In the genomic region with DNA sequence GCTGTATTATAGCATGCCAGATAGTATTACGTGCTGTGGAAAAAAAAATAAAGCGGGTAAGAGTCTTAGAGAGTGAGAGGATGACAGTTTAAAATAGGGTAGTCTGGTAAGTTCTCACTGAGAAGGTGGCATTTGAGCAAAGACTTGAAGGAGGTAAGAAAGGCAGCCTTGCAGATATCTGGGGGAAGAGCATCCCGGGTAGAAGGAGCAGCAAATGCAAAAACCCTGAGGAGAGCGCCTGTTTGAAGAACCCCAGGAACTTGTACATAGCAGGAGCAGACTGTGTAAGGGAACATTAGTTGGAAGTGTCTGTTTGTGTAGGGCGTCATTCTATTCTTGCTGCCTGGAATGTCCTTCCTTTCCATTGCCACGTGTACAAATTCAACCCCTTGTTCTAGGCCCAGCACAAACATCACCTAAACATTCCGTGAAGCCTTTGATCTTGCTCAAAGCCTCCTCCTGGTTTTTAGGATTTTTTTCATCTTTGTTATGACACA, we compare ENCODE assay signal across 17 cellular contexts. TPM values are rescaled to one million over a fixed set of nuclear protein-coding genes. Genes with fewer than 3 reads are reported as not detected.
DNase-seq lines count a peak whose midpoint lies in the region; ATAC-seq and TF ChIP-seq lines count a peak whose summit lies in the region.
"Had no signal": no experiment of that assay in that cellular context is flagged by ENCODE, and none has a peak within 500 bp of the region (broad histone marks: within the 10 kb centered on the region; RNA-seq: fewer than 3 reads in every experiment).

No MANE protein-coding gene starts in this region.

- peaks cover 27 to 40% (median 33%) of the 10 kb centered on the region in 10 experiments for H3K4me1 ChIP-seq in BLaER1 treated with 17β-estradiol and CSF1 and Interleukin-3, amounts not matched to agents 10 nM and 100 nM
- H3K4me1 ChIP-seq in prostate gland (replicated peaks) = no peaks in the 10 kb centered on the region
- H3K4me1 ChIP-seq: parathyroid adenoma had no signal

- H3K9me3 Mint-ChIP-seq in IgD-negative memory B cell (no peaks in the 10 kb centered on the region), osteocyte (ENCODE audit: unreplicated experiment) (no peaks in the 10 kb centered on the region)
- H3K9me3 Mint-ChIP-seq: activated naive CD4-positive, alpha-beta T cell treated with anti-CD3 and anti-CD28 coated beads, Interleukin-2, amount 10 ng/mL, durations not matched to agents 7 days and 5 days had no signal

- no peak overlapping the region for H3K4me3 ChIP-seq in BLaER1 treated with 17β-estradiol and CSF1 and Interleukin-3, amounts not matched to agents 10 nM and 100 nM
- no peak overlapping the region for H3K4me3 ChIP-seq in prostate gland
- H3K4me3 ChIP-seq: SJSA1 had no signal

- no peak for ATAC-seq in HG03196 (IDR thresholded peaks at IDR 0.05; ENCODE audit: unreplicated experiment)
- ATAC-seq: upper lobe of right lung had no signal

- TF ChIP-seq CTCF in osteocyte (IDR thresholded peaks at IDR 0.05) = no peak
- TF ChIP-seq CTCF in prostate gland (IDR thresholded peaks at IDR 0.05) = no peak

- no peak overlapping the region for H3K27ac ChIP-seq in BLaER1 treated with 17β-estradiol and CSF1 and Interleukin-3, amounts not matched to agents 10 nM and 100 nM
- H3K27ac ChIP-seq in prostate gland = no peak overlapping the region
- H3K27ac ChIP-seq: parathyroid adenoma, SJSA1, upper lobe of right lung had no signal

- WGBS in prostate gland = 75% methylated on average over 7 of the region's 7 CpGs

- no peaks in the 10 kb centered on the region for H3K9me3 ChIP-seq in BLaER1 treated with 17β-estradiol and CSF1 and Interleukin-3, amounts not matched to agents 10 nM and 100 nM (replicated peaks in 1 of 11)
- no peaks in the 10 kb centered on the region for H3K9me3 ChIP-seq in prostate gland
- H3K9me3 ChIP-seq: upper lobe of right lung had no signal

- intact Hi-C loops in prostate gland (cut with DNase I) = loop anchor here (5.0 to 10.0 kb wide), 2 partner anchors 217 to 300 kb away; partner anchors contain the start of genes FEM1C and TMED7

- H3K36me3 ChIP-seq in BLaER1 treated with 17β-estradiol and CSF1 and Interleukin-3, amounts not matched to agents 10 nM and 100 nM = no peaks in the 10 kb centered on the region
- no peaks in the 10 kb centered on the region for H3K36me3 ChIP-seq in prostate gland
- H3K36me3 ChIP-seq: upper lobe of right lung had no signal

- H3K27me3 ChIP-seq in BLaER1 treated with 17β-estradiol and CSF1 and Interleukin-3, amounts not matched to agents 10 nM and 100 nM = no peaks in the 10 kb centered on the region
- no peaks in the 10 kb centered on the region for H3K27me3 ChIP-seq in prostate gland (replicated peaks; ENCODE audit: insufficient read depth)
- H3K27me3 ChIP-seq: SJSA1, upper lobe of right lung had no signal

- H3K9ac ChIP-seq in BLaER1 treated with 17β-estradiol and CSF1 and Interleukin-3, amounts not matched to agents 10 nM and 100 nM = no peak overlapping the region
- H3K9ac ChIP-seq: parathyroid adenoma had no signal

- peak overlapping the region; percentile 80 to 97 (median 88); a peak in 17 of 22 replicates for H3K4me2 ChIP-seq in BLaER1 treated with 17β-estradiol and CSF1 and Interleukin-3, amounts not matched to agents 10 nM and 100 nM

- DNase-seq in dermis blood vessel endothelial cell (peak; percentile 57), osteocyte (ENCODE audit: extremely low spot score, unreplicated experiment) (no peak), prostate gland (ENCODE audit: low spot score) (no peak), erythroblast (lab: John Stamatoyannopoulos, UW) (no peak)
- no peak for DNase-seq in activated T-cell treated with anti-CD3 and anti-CD28 coated beads, Interleukin-2, amount 50 U/mL, for 48 hours
- DNase-seq: activated naive CD4-positive, alpha-beta T cell treated with anti-CD3 and anti-CD28 coated beads, Interleukin-2, amount 10 ng/mL, durations not matched to agents 7 days and 5 days; central memory CD4-positive, alpha-beta T cell; EL; NCI-H2029 treated with DMSO at 0.1 percent for 48 hours; NK-92 treated with Interleukin-12 subunit alpha and Interleukin-12 subunit beta, amount 100 ng/mL, for 24 hours; stimulated activated CD8-positive, alpha-beta memory T cell treated with anti-CD3 and anti-CD28 coated beads, Interleukin-4, amount 100 ng/mL, for 48 hours; upper lobe of right lung had no signal

- TF ChIP-seq POLR2A in prostate gland (IDR thresholded peaks at IDR 0.05) (no peak), erythroblast (IDR thresholded peaks at IDR 0.05; ENCODE audit: low read length) (no peak)

- H3K27me3 Mint-ChIP-seq in IgD-negative memory B cell (no peaks in the 10 kb centered on the region), osteocyte (ENCODE audit: unreplicated experiment) (no peaks in the 10 kb centered on the region)
- H3K27me3 Mint-ChIP-seq: activated naive CD4-positive, alpha-beta T cell treated with anti-CD3 and anti-CD28 coated beads, Interleukin-2, amount 10 ng/mL, durations not matched to agents 7 days and 5 days had no signal

- H3K27ac Mint-ChIP-seq in IgD-negative memory B cell (peak overlapping the region in 2 of 3 donors; percentile 46 to 98), osteocyte (ENCODE audit: unreplicated experiment) (peak overlapping the region; percentile 67)
- H3K27ac Mint-ChIP-seq: activated naive CD4-positive, alpha-beta T cell treated with anti-CD3 and anti-CD28 coated beads, Interleukin-2, amount 10 ng/mL, durations not matched to agents 7 days and 5 days had no signal

- H4K20me1 ChIP-seq in BLaER1 treated with 17β-estradiol and CSF1 and Interleukin-3, amounts not matched to agents 10 nM and 100 nM = peaks cover 27 to 77% (median 62%) of the 10 kb centered on the region in 11 experiments; a peak in 20 of 22 replicates

- H3K36me3 Mint-ChIP-seq in IgD-negative memory B cell (peaks cover 1% of the 10 kb centered on the region), osteocyte (ENCODE audit: unreplicated experiment) (no peaks in the 10 kb centered on the region)

- peaks cover 37 to 45% (median 40%) of the 10 kb centered on the region in 3 donors for H3K4me1 Mint-ChIP-seq in IgD-negative memory B cell
- H3K4me1 Mint-ChIP-seq in osteocyte (ENCODE audit: unreplicated experiment) = peaks cover 43% of the 10 kb centered on the region

- H3K4me3 Mint-ChIP-seq in IgD-negative memory B cell (peak overlapping the region in 3 of 4 donors; percentile 21 to 98 (median 53)), osteocyte (ENCODE audit: unreplicated experiment) (peak overlapping the region; percentile 27)
- H3K4me3 Mint-ChIP-seq: activated naive CD4-positive, alpha-beta T cell treated with anti-CD3 and anti-CD28 coated beads, Interleukin-2, amount 10 ng/mL, durations not matched to agents 7 days and 5 days had no signal

RNA-seq across cellular contexts. Expression of gene AP3S1, which starts 2.6 kb away (rescaled TPM):
- 87.5 TPM for polyA plus RNA-seq in IgD-negative memory B cell
- total RNA-seq in dermis blood vessel endothelial cell = 63.6 and 78.6 TPM in 2 replicates
- 97.6 and 102 TPM in 2 replicates for total RNA-seq in osteocyte
- total RNA-seq in prostate gland = 100 to 1,000 TPM in 1 of 2 donors, 10 to 100 TPM in 1; 32.0 to 163 TPM

RNA-seq across cellular contexts. Expression of gene ATG12, which starts 3.0 kb away (rescaled TPM):
- polyA plus RNA-seq in IgD-negative memory B cell = 112 TPM
- total RNA-seq in dermis blood vessel endothelial cell (49.9 and 55.3 TPM in 2 replicates), osteocyte (51.2 and 52.4 TPM in 2 replicates), prostate gland (10 to 100 TPM; 29.6 to 67.6 TPM)

RNA-seq across cellular contexts. Expression of gene CDO1, which starts 27.9 kb away (rescaled TPM):
- polyA plus RNA-seq in IgD-negative memory B cell = not detected
- total RNA-seq in dermis blood vessel endothelial cell (1.2 and 3.3 TPM in 2 replicates), osteocyte (6.6 and 6.9 TPM in 2 replicates), prostate gland (10 to 100 TPM; 20.0 to 29.8 TPM)
